1 cellular context compared by ENCODE assay signal in genomic region chr14:69716483-69717187, GRCh38.
TF ChIP-seq lines count a peak whose summit lies in the region.

No MANE protein-coding gene starts in this region.

TF ChIP-seq in K562, 482 proteins besides CTCF, POLR2A, EP300 and RAD21 (continued from another document):
- TF ChIP-seq YY1 (IDR thresholded peaks at IDR 0.05; ENCODE audit: borderline replicate concordance in 1 of 3, control insufficient read depth in 1 of 3, extremely low read depth in 1 of 3, insufficient read depth in 3 of 3, insufficient read length in 1 of 3, insufficient replicate concordance in 2 of 3, low read depth in 1 of 3, low read length in 2 of 3) = no peak
- TF ChIP-seq FOSL1 (tag; conservative IDR thresholded peaks at IDR 0.05) = peak; percentile 36; the same call in 1 of the 2 replicates
- no peak for TF ChIP-seq ZKSCAN3 (CRISPR knock-in tag; IDR thresholded peaks at IDR 0.05)
- no peak for TF ChIP-seq FOXO4 (CRISPR knock-in tag; IDR thresholded peaks at IDR 0.05)
- TF ChIP-seq ATF3 (IDR thresholded peaks at IDR 0.05) = peak; percentile 25; the same call in 1 of the 2 replicates
- TF ChIP-seq ATF3 (CRISPR knock-in tag; conservative IDR thresholded peaks at IDR 0.05) = no peak
- no peak for TF ChIP-seq HCFC1 (IDR thresholded peaks at IDR 0.05; ENCODE audit: low read depth, low read length)
